ENCODE assay signal across 8 cellular contexts in the genomic region with DNA sequence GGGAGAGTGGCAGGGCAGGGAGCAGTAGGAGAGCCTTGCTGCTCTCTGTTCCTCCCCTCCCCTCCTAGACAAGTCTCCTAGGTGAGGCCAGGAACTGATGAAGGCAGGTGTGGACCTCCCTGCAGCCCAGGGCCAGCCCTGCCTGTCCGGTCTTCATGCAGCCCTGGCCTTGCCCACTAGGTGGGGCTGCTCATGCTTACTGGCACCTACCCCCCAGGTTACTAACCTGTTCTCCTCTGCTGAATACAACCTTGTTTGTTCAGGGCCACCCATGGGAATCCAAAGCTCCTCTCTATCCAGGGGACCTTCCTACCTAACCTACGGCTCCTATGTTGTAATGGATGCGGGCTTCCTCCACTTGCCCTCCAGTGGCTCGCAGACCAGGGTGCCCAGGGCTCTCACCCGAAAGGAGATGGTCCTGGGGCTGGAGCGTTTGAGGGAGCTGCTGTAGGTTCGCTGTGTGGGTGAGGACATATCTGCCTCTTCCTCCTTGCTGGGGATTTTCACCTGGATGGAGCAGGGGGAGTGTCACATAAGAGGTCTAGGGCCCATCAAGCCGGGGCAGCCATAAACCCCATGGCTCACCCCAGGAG. TPM values are rescaled to one million over a fixed set of nuclear protein-coding genes. Genes with fewer than 3 reads are reported as not detected.
DNase-seq lines count a peak whose midpoint lies in the region; ATAC-seq and TF ChIP-seq lines count a peak whose summit lies in the region.

No MANE protein-coding gene starts in this region.

- H3K27ac ChIP-seq in 22Rv1, result no peak overlapping the region

- ATAC-seq in HG02885 (IDR thresholded peaks at IDR 0.05; ENCODE audit: poor library complexity, unreplicated experiment), result peak; percentile 68

- peak; percentile 68 for DNase-seq in NCI-H510A (lab: John Stamatoyannopoulos, UW)
- DNase-seq in activated T-cell treated with anti-CD3 and anti-CD28 coated beads for 24 hours (ENCODE audit: low read depth), result peak; percentile 19
- peak; percentile 70 for DNase-seq in germinal center (ENCODE audit: low spot score)
- peak; percentile 67 for DNase-seq in renal cortical epithelial cell (ENCODE audit: low read depth)
- DNase-seq in dedifferentiated amniotic fluid mesenchymal stem cell (ENCODE audit: extremely low spot score), result no peak

- TF ChIP-seq CTCF in 22Rv1 (IDR thresholded peaks at IDR 0.05) (peak; percentile 99), GM12872 (IDR thresholded peaks at IDR 0.05; ENCODE audit: insufficient read depth, low read depth, low read length) (peak; percentile 98)

RNA-seq across cellular contexts. Expression of a gene that starts 7.9 kb away (rescaled TPM):
- 0.25 and 0.69 TPM in 2 replicates for total RNA-seq in renal cortical epithelial cell

RNA-seq across cellular contexts. Expression of a gene that starts 13.7 kb away (rescaled TPM):
- 51.6 and 68.6 TPM in 2 replicates for total RNA-seq in renal cortical epithelial cell

RNA-seq across cellular contexts. Expression of a gene that starts 36.1 kb away (rescaled TPM):
- under 0.01 TPM in 1 of 2 replicates, not detected in the other for total RNA-seq in renal cortical epithelial cell
